ENCODE assay signal across 21 cellular contexts in the genomic region with DNA sequence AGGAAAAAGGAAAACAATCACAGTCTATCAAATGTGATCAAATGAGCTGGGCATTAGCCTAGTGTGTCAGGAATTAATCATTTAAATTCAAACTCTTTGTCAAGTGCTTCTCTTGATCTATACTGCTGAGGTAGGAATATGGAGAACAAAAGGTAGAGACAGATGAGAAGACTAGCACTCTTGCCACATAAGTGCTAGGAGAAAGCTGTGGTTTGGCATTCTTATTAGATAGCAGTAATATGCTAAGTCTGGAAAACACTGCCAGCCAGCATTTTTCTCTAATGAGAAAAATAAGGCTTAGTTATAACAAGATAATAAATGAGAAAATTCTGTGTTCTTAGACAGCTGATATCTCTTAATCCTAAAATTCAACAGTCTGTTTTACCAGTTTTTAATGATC.
A peak's percentile ranks its signal among the peaks of the same experiment; 100 is the strongest.
DNase-seq lines count a peak whose midpoint lies in the region; TF ChIP-seq lines count a peak whose summit lies in the region.
"Had no signal": no experiment of that assay in that cellular context is flagged by ENCODE, and none has a peak within 500 bp of the region (broad histone marks: within the 10 kb centered on the region; RNA-seq: fewer than 3 reads in every experiment).

No MANE protein-coding gene starts in this region.

- no peaks in the 10 kb centered on the region for H3K27me3 ChIP-seq in neutrophil
- H3K27me3 ChIP-seq: ascending aorta, tibial nerve had no signal

- no peaks in the 10 kb centered on the region for H3K4me1 ChIP-seq in neutrophil (ENCODE audit: control insufficient read depth in 1 of 2, insufficient read depth in 1 of 2, low read depth in 1 of 2, low read length in 1 of 2)
- H3K4me1 ChIP-seq: ascending aorta, tibial nerve had no signal

- H3K36me3 ChIP-seq in SK-N-MC (ENCODE audit: insufficient read depth, low read length), result peaks cover 18% of the 10 kb centered on the region
- peaks cover 8% of the 10 kb centered on the region for H3K36me3 ChIP-seq in neutrophil

- no peaks in the 10 kb centered on the region for H3K9me3 ChIP-seq in SK-N-MC (ENCODE audit: low read depth, low read length)
- H3K9me3 ChIP-seq in neutrophil, result no peaks in the 10 kb centered on the region
- H3K9me3 ChIP-seq: ascending aorta, tibial nerve had no signal

- TF ChIP-seq CTCF in fibroblast of mammary gland (conservative IDR thresholded peaks at IDR 0.05; ENCODE audit: control insufficient read depth, insufficient read depth, low read depth, low read length) (no peak), neutrophil (IDR thresholded peaks at IDR 0.05) (no peak)

- H3K9ac ChIP-seq in SK-N-MC (ENCODE audit: insufficient read length), result no peak overlapping the region
- H3K9ac ChIP-seq: parathyroid adenoma had no signal

- DNase-seq in AML-193 (lab: John Stamatoyannopoulos, UW), result peak; percentile 2 to 15
- DNase-seq in SK-N-MC (ENCODE audit: low read depth, low spot score), result peak; percentile 12
- peak; percentile 32 for DNase-seq in fibroblast of mammary gland (ENCODE audit: low read depth)
- DNase-seq in HuH-7 (ENCODE audit: low spot score), result no peak
- DNase-seq in NCI-H226, result no peak
- no peak for DNase-seq in NCI-H1417 treated with DMSO at 0.1 percent for 48 hours (lab: John Stamatoyannopoulos, UW)
- no peak for DNase-seq in HuH-7.5 (ENCODE audit: low spot score)
- DNase-seq: activated CD4-positive, CD25-positive, alpha-beta regulatory T cell treated with anti-CD3 and anti-CD28 coated beads, Interleukin-2, amount 50 U/mL, for 72 hours; activated naive CD4-positive, alpha-beta T cell treated with anti-CD3 and anti-CD28 coated beads, Interleukin-2, amount 10 ng/mL, durations not matched to agents 7 days and 5 days; activated T-cell treated with anti-CD3 and anti-CD28 coated beads, Interleukin-2, amount 50 U/mL, for 48 hours; COR-L47; endodermal cell; mesendoderm; NCI-H1436 treated with DMSO at 0.1 percent for 48 hours; NCI-H748 treated with DMSO at 0.1 percent for 48 hours; stimulated activated CD4-positive, alpha-beta T cell treated with anti-CD3 and anti-CD28 coated beads, Interleukin-1b, Interleukin-23, amount 100 ng/mL, for 48 hours; stimulated activated naive CD4-positive, alpha-beta T cell treated with Interleukin-2 at 50 U/mL for 16 hours had no signal

- H3K4me3 ChIP-seq in SK-N-MC (no peak overlapping the region), fibroblast of mammary gland (ENCODE audit: control insufficient read depth, low read depth, low read length) (no peak overlapping the region), neutrophil (ENCODE audit: low read depth in 1 of 2, low read length in 1 of 2) (no peak overlapping the region)
- H3K4me3 ChIP-seq: ascending aorta, tibial nerve had no signal

- H3K27ac ChIP-seq in SK-N-MC (peak overlapping the region; percentile 34; the same call in 1 of the 2 replicates), neutrophil (peak overlapping the region; percentile 29)
- H3K27ac ChIP-seq: ascending aorta, parathyroid adenoma, tibial nerve had no signal

Comparison
In these comparisons a context has a peak if more than half of its experiments do, and no peak if none do; other contexts are left out.
1. DNase-seq: peak in AML-193 (2 of 2), SK-N-MC (single experiment) and fibroblast of mammary gland (single experiment); none in HuH-7 (single experiment), NCI-H226 (single experiment), NCI-H1417 treated with DMSO at 0.1 percent for 48 hours (single experiment) and HuH-7.5 (single experiment).